Comparison of ENCODE assay signal across 8 cellular contexts in the genomic region with DNA sequence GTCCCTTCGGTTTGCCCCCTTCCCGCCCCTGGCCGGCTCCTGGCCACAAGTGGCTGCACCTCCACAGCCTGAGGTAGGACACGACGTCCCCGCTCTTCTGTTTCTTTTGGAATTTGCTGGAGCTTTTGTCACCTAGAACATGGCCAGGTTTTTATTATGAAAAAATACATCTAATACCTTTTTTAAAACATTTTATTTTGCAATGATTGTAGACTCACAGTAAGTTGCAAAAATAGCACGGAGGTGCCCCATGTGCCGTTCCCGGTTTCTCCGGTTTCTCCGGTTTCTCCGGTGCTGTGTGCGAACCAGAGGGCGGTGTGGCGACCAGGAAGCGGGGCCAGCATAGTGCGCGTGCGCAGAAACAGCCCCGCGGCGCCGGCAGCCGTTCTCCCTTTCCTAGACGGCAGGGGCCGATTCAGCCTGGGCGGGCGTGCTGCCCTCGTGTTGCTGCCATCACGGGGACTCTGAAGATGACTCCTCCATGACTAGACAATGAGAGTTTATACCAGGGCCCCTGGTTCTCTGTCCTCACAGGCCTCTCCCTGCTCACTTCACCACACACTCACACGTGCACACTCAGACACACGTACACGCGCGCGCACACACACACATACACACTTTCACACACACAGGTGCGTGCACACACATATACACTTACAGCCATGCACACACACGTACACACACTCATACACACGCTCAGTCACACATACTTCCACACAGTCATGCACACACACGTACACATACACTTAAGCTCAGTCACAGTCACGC.
DNase-seq lines count a peak whose midpoint lies in the region; ATAC-seq and TF ChIP-seq lines count a peak whose summit lies in the region.

No MANE protein-coding gene starts in this region.

- H3K36me3 ChIP-seq in ovary (no peaks in the 10 kb centered on the region), thoracic aorta (no peaks in the 10 kb centered on the region)

- TF ChIP-seq POLR2A in GM19099 (IDR thresholded peaks at IDR 0.05; ENCODE audit: extremely low read depth, insufficient read length, low read depth) (peak; percentile 27), ovary (IDR thresholded peaks at IDR 0.05) (no peak)

- H3K4me1 ChIP-seq in ovary (ENCODE audit: insufficient read depth) (peaks cover 3% of the 10 kb centered on the region), thoracic aorta (ENCODE audit: control insufficient read depth in 1 of 2, low read depth in 2 of 2) (peaks cover 32 to 73% of the 10 kb centered on the region in 2 donors)

- H3K27me3 ChIP-seq in ovary (no peaks in the 10 kb centered on the region), thoracic aorta (replicated peaks; ENCODE audit: insufficient read depth) (no peaks in the 10 kb centered on the region)

- peak; percentile 74 for DNase-seq in ACHN
- peak; percentile 90 for DNase-seq in HuH-7.5 (ENCODE audit: low spot score)
- peak; percentile 70 for DNase-seq in SHP77 treated with DMSO at 0.1 percent for 48 hours (lab: John Stamatoyannopoulos, UW)
- peak; percentile 57 for DNase-seq in activated gamma-delta T cell (lab: John Stamatoyannopoulos, UW)
- DNase-seq in foreskin melanocyte = peak; percentile 73
- DNase-seq in ovary = peak; percentile 72 to 87 (median 82)
- no peak for DNase-seq in thoracic aorta (ENCODE audit: low spot score)

- peak overlapping the region; percentile 24 for H3K4me3 ChIP-seq in ovary
- peak overlapping the region; percentile 68 for H3K4me3 ChIP-seq in thoracic aorta

- in situ Hi-C loops in ACHN (cut with HindIII; ENCODE audit: low pct_ligation_motif_present, low pct_unique_long_range_greater_than_20kb, low sequenced_read_pairs) = no loop called here

- intact Hi-C loops in ovary (cut with DNase I) = loop anchor here in 2 of 4 donors (10.0 kb wide), 1 partner anchor 54 kb away; no protein-coding TSS in a partner anchor

- WGBS in ovary, 3 donors = 18 to 20% (median 18%) methylated on average over 41 of the region's 41 CpGs

- ATAC-seq in thoracic aorta (ENCODE audit: insufficient number of reproducible peaks, low FRiP score, low read depth) = no peak

- no peaks in the 10 kb centered on the region for H3K9me3 ChIP-seq in ovary
- no peaks in the 10 kb centered on the region for H3K9me3 ChIP-seq in thoracic aorta

- H3K27ac ChIP-seq in ovary (no peak overlapping the region), thoracic aorta (peak overlapping the region; percentile 87 to 93)

- TF ChIP-seq EP300 in ovary (IDR thresholded peaks at IDR 0.05) = no peak

- no peak for TF ChIP-seq CTCF in ovary (IDR thresholded peaks at IDR 0.05)
- no peak for TF ChIP-seq CTCF in thoracic aorta (IDR thresholded peaks at IDR 0.05)

Comparison
In these comparisons a context has a peak if more than half of its experiments do, and no peak if none do; other contexts are left out.
1. H3K27ac ChIP-seq: peak in thoracic aorta (2 of 2); none in ovary (0 of 2).